27 cellular contexts compared by ENCODE assay signal in genomic region chr9:78292026-78292425, GRCh38. TPM values are rescaled to one million over a fixed set of nuclear protein-coding genes. Genes with fewer than 3 reads are reported as not detected.
DNase-seq lines count a peak whose midpoint lies in the region; ATAC-seq and TF ChIP-seq lines count a peak whose summit lies in the region.
"Had no signal": no experiment of that assay in that cellular context is flagged by ENCODE, and none has a peak within 500 bp of the region (broad histone marks: within the 10 kb centered on the region; RNA-seq: fewer than 3 reads in every experiment).

No MANE protein-coding gene starts in this region.

- peaks cover 8% of the 10 kb centered on the region for H3K27me3 Mint-ChIP-seq in glutamatergic neuron (ENCODE audit: unreplicated experiment)
- H3K27me3 Mint-ChIP-seq: activated naive CD8-positive, alpha-beta T cell treated with anti-CD3 and anti-CD28 coated beads, Interleukin-2, amount 50 U/mL, for 24 hours; memory B cell; stimulated activated naive CD8-positive, alpha-beta T cell treated with anti-CD3 and anti-CD28 coated beads, Interleukin-15, amount 100 ng/mL, for 72 hours had no signal

- H3K36me3 ChIP-seq in skeletal muscle satellite cell (ENCODE audit: insufficient read depth, low read length): no peaks in the 10 kb centered on the region
- H3K36me3 ChIP-seq: gastroesophageal sphincter, tibial nerve had no signal

- H3K36me3 Mint-ChIP-seq in glutamatergic neuron (ENCODE audit: unreplicated experiment): no peaks in the 10 kb centered on the region
- H3K36me3 Mint-ChIP-seq: memory B cell, WTC11 had no signal

- H3K4me1 Mint-ChIP-seq in glutamatergic neuron (ENCODE audit: low read depth, unreplicated experiment): peaks cover 15% of the 10 kb centered on the region

- DNase-seq in NCI-H2107 treated with DMSO at 0.1 percent for 48 hours (lab: John Stamatoyannopoulos, UW; ENCODE audit: unreplicated experiment) (peak; percentile 35), NCI-H2107 (lab: John Stamatoyannopoulos, UW) (no peak), NCI-H345 (lab: John Stamatoyannopoulos, UW) (peak; percentile 41), glutamatergic neuron (no peak), SIG-M5 (lab: John Stamatoyannopoulos, UW) (no peak)
- DNase-seq: activated CD4-positive, alpha-beta T cell treated with anti-CD3 and anti-CD28 coated beads, Interleukin-2, amount 50 U/mL, for 1 hour; activated T-cell treated with anti-CD3 and anti-CD28 coated beads, Interleukin-2, amount 50 U/mL, for 4 hours; central memory CD4-positive, alpha-beta T cell; COR-L47; endodermal cell; HFFc6; Karpas-422; NCI-H524; psoas muscle; SHP77 treated with DMSO at 0.1 percent for 48 hours; small intestine had no signal

- H3K4me1 ChIP-seq in skeletal muscle satellite cell (ENCODE audit: control insufficient read depth, insufficient read depth, low read length): peaks cover 11% of the 10 kb centered on the region

- H3K9me3 Mint-ChIP-seq in glutamatergic neuron (ENCODE audit: unreplicated experiment): peaks cover 10% of the 10 kb centered on the region
- H3K9me3 Mint-ChIP-seq: activated naive CD8-positive, alpha-beta T cell treated with anti-CD3 and anti-CD28 coated beads, Interleukin-2, amount 50 U/mL, for 24 hours; activated T-cell treated with anti-CD3 and anti-CD28 coated beads, Interleukin-2, amount 50 U/mL, for 4 hours; endodermal cell; HFFc6; memory B cell; stimulated activated naive CD8-positive, alpha-beta T cell treated with anti-CD3 and anti-CD28 coated beads, Interleukin-15, amount 100 ng/mL, for 72 hours; WTC11 had no signal

- no peak overlapping the region for H3K4me3 Mint-ChIP-seq in glutamatergic neuron (ENCODE audit: unreplicated experiment)
- H3K4me3 Mint-ChIP-seq: activated T-cell treated with anti-CD3 and anti-CD28 coated beads, Interleukin-2, amount 50 U/mL, for 4 hours; endodermal cell; HFFc6; memory B cell; WTC11 had no signal

- no peak overlapping the region for H3K9ac ChIP-seq in skeletal muscle satellite cell (ENCODE audit: low read depth, low read length)

- H3K4me2 ChIP-seq in skeletal muscle satellite cell (ENCODE audit: low read length): peak overlapping the region; percentile 39

- H3K27me3 ChIP-seq in skeletal muscle satellite cell (ENCODE audit: control insufficient read depth, insufficient read depth, low read length): no peaks in the 10 kb centered on the region
- H3K27me3 ChIP-seq: tibial nerve had no signal

- ATAC-seq in HG03442 (IDR thresholded peaks at IDR 0.05; ENCODE audit: unreplicated experiment): no peak
- no peak for ATAC-seq in HG03097 (IDR thresholded peaks at IDR 0.05; ENCODE audit: low FRiP score, unreplicated experiment)
- ATAC-seq: gastroesophageal sphincter, left lobe of liver, Panc1, psoas muscle, WTC11 had no signal

- peak overlapping the region; percentile 10 for H3K27ac Mint-ChIP-seq in glutamatergic neuron (ENCODE audit: unreplicated experiment)
- H3K27ac Mint-ChIP-seq: activated naive CD8-positive, alpha-beta T cell treated with anti-CD3 and anti-CD28 coated beads, Interleukin-2, amount 50 U/mL, for 24 hours; endodermal cell; HFFc6; memory B cell; WTC11 had no signal

- H3K4me3 ChIP-seq in skeletal muscle satellite cell (ENCODE audit: low read length): no peak overlapping the region
- H3K4me3 ChIP-seq: gastroesophageal sphincter, psoas muscle, tibial nerve had no signal

- no peaks in the 10 kb centered on the region for H3K9me3 ChIP-seq in skeletal muscle satellite cell (replicated peaks; ENCODE audit: low read length)
- H3K9me3 ChIP-seq: gastroesophageal sphincter, psoas muscle, tibial nerve had no signal

- TF ChIP-seq CTCF in glutamatergic neuron (IDR thresholded peaks at IDR 0.05; ENCODE audit: partially characterized antibody, unreplicated experiment): no peak

RNA-seq across cellular contexts. Expression of gene PSAT1, which starts 4.9 kb away (rescaled TPM):
- total RNA-seq in glutamatergic neuron (ENCODE audit: unreplicated experiment): 83.3 TPM
- total RNA-seq in skeletal muscle satellite cell (2012; rRNA removed): 81.5 and 83.9 TPM in 2 replicates

RNA-seq across cellular contexts. Expression of gene CEP78, which starts 56.2 kb away (rescaled TPM):
- 29.7 TPM for total RNA-seq in glutamatergic neuron (ENCODE audit: unreplicated experiment)
- 18.6 and 19.5 TPM in 2 replicates for total RNA-seq in skeletal muscle satellite cell (2012; rRNA removed)

Comparison
In these comparisons a context has a peak if more than half of its experiments do, and no peak if none do; other contexts are left out.
1. DNase-seq: peak in NCI-H2107 treated with DMSO at 0.1 percent for 48 hours (single experiment) and NCI-H345 (single experiment); none in NCI-H2107 (single experiment), glutamatergic neuron (single experiment) and SIG-M5 (single experiment).